9 cellular contexts compared by ENCODE assay signal in the genomic region with DNA sequence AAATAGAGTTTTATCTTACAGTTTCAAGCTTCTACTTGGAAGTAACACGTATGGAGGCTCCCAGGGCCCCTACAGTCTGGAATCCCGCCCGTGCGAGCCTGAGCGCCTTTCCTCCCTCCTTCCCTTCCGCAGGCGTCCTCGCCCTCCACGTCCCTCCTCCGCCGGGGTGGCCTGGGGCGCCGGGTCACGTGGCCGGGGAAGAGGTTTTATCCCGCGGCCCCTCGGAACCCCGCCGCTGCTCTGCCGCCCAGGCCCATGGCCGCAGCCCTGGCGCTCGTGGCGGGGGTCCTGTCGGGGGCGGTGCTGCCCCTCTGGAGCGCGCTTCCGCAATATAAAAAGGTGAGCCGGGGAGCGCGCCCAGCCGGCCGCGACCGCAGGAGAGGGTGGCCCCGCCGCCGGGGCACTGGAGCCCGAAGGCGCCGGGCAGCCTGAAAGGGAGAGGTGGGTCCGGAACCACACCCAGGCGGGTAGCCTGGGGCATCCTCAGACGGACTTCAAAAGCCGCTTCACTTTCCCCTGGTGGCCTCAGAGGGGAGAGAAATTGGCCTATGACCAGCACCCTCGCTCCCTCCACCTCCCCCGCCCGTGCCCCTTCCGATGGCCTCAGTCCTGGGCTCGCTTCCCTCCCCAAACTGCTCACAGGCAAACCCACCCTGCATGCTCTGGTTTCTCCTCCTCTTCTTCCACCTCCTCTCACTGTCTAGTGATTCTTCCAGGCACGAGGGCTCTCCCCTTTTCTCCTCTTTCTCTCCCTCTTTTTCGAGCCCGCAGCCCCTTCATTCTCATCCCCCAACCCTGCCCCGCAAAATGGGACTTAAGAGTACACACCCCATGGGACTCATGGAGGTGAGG. TPM values are rescaled to one million over a fixed set of nuclear protein-coding genes. Genes with fewer than 3 reads are reported as not detected.
DNase-seq lines count a peak whose midpoint lies in the region; ATAC-seq lines count a peak whose summit lies in the region.
"Had no signal": no experiment of that assay in that cellular context is flagged by ENCODE, and none has a peak within 500 bp of the region (broad histone marks: within the 10 kb centered on the region; RNA-seq: fewer than 3 reads in every experiment).

A gene with protein sequence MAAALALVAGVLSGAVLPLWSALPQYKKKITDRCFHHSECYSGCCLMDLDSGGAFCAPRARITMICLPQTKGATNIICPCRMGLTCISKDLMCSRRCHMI (plus strand): TSS at position 235 of the 852 bp plus-strand sequence. CDS start 21 bp downstream, at position 256.

- no peaks in the 10 kb centered on the region for H3K4me1 ChIP-seq in rectal smooth muscle tissue (ENCODE audit: control insufficient read depth, insufficient read depth, low read length)

- H3K36me3 Mint-ChIP-seq in activated CD4-positive, alpha-beta T cell treated with anti-CD3 and anti-CD28 coated beads, Interleukin-2, amount 10 ng/mL, durations not matched to agents 24 days and 14 days (ENCODE audit: low read depth) = no peaks in the 10 kb centered on the region

- intact Hi-C loops in activated CD4-positive, alpha-beta T cell treated with anti-CD3 and anti-CD28 coated beads, Interleukin-2, amount 10 ng/mL, durations not matched to agents 24 days and 14 days (cut with micrococcal nuclease) = no loop called here

- no peaks in the 10 kb centered on the region for H3K36me3 ChIP-seq in rectal smooth muscle tissue (ENCODE audit: control insufficient read depth, insufficient read depth, low read length)

- H3K9me3 Mint-ChIP-seq in activated CD4-positive, alpha-beta T cell treated with anti-CD3 and anti-CD28 coated beads, Interleukin-2, amount 10 ng/mL, durations not matched to agents 24 days and 14 days = no peaks in the 10 kb centered on the region

- H3K27me3 Mint-ChIP-seq in activated CD4-positive, alpha-beta T cell treated with anti-CD3 and anti-CD28 coated beads, Interleukin-2, amount 10 ng/mL, durations not matched to agents 24 days and 14 days = peaks cover 37% of the 10 kb centered on the region

- H3K27ac Mint-ChIP-seq in activated CD4-positive, alpha-beta T cell treated with anti-CD3 and anti-CD28 coated beads, Interleukin-2, amount 10 ng/mL, durations not matched to agents 24 days and 14 days = no peak within 1 kb of the TSS

- ATAC-seq in HG02678 (IDR thresholded peaks at IDR 0.05; ENCODE audit: unreplicated experiment) (no peak), GM18498 (IDR thresholded peaks at IDR 0.05; ENCODE audit: unreplicated experiment) (no peak)

- H3K9ac ChIP-seq in rectal smooth muscle tissue (ENCODE audit: low read length) = no peak within 1 kb of the TSS

- peak within 1 kb of the TSS; percentile 69 for H3K4me3 Mint-ChIP-seq in activated CD4-positive, alpha-beta T cell treated with anti-CD3 and anti-CD28 coated beads, Interleukin-2, amount 10 ng/mL, durations not matched to agents 24 days and 14 days

- no peaks in the 10 kb centered on the region for H3K27me3 ChIP-seq in rectal smooth muscle tissue (ENCODE audit: control insufficient read depth, insufficient read depth, low read length)

- peaks cover 3% of the 10 kb centered on the region for H3K4me1 Mint-ChIP-seq in activated CD4-positive, alpha-beta T cell treated with anti-CD3 and anti-CD28 coated beads, Interleukin-2, amount 10 ng/mL, durations not matched to agents 24 days and 14 days

- peak within 1 kb of the TSS; percentile 46 for H3K4me3 ChIP-seq in rectal smooth muscle tissue (ENCODE audit: low read length)

- DNase-seq in activated CD4-positive, alpha-beta T cell treated with anti-CD3 and anti-CD28 coated beads, Interleukin-2, amount 10 ng/mL, durations not matched to agents 24 days and 14 days = peak; percentile 61
- DNase-seq in activated CD4-positive, alpha-beta T cell treated with anti-CD3 and anti-CD28 coated beads, Interleukin-2, amount 50 U/mL, for 4 hours = no peak
- DNase-seq in SW480 (ENCODE audit: low spot score) (peak; percentile 36), glomerular visceral epithelial cell (ENCODE audit: extremely low spot score) (peak; percentile 13), HuH-7.5 (ENCODE audit: low spot score) (no peak)

- H3K27ac ChIP-seq in rectal smooth muscle tissue (ENCODE audit: low read depth, low read length) = no peak within 1 kb of the TSS

RNA-seq across cellular contexts. Expression of the gene that starts here (rescaled TPM):
- total RNA-seq in activated CD4-positive, alpha-beta T cell treated with anti-CD3 and anti-CD28 coated beads, Interleukin-2, amount 10 ng/mL, durations not matched to agents 24 days and 14 days = not detected in 2 replicates
- total RNA-seq: temporal lobe had no signal

Comparison
In these comparisons a context has a peak if more than half of its experiments do, and no peak if none do; other contexts are left out.
1. Peak in DNase-seq in activated CD4-positive, alpha-beta T cell treated with anti-CD3 and anti-CD28 coated beads, Interleukin-2, amount 10 ng/mL, durations not matched to agents 24 days and 14 days; RNA of the gene not detected or under 1 TPM.
2. DNase-seq: peak in SW480 (single experiment) and glomerular visceral epithelial cell (single experiment); none in activated CD4-positive, alpha-beta T cell treated with anti-CD3 and anti-CD28 coated beads, Interleukin-2, amount 50 U/mL, for 4 hours (0 of 2) and HuH-7.5 (single experiment).